Comparison of ENCODE assay signal across 8 cellular contexts in genomic region chr14:61178226-61179060, GRCh38.
DNase-seq lines count a peak whose midpoint lies in the region; ATAC-seq and TF ChIP-seq lines count a peak whose summit lies in the region.

No MANE protein-coding gene starts in this region.

- no peak overlapping the region for H3K4me3 ChIP-seq in esophagus squamous epithelium

- peaks cover 1% of the 10 kb centered on the region for H3K36me3 Mint-ChIP-seq in T-helper 1 cell treated with Interleukin-12 subunit alpha and Interleukin-12 subunit beta and Interleukin-4 antibody, amounts not matched to agents 30 μg/mL and 1 μg/mL, for 36 hours (ENCODE audit: low read depth)

- peaks cover 10% of the 10 kb centered on the region for H3K9me3 Mint-ChIP-seq in T-helper 1 cell treated with Interleukin-12 subunit alpha and Interleukin-12 subunit beta and Interleukin-4 antibody, amounts not matched to agents 30 μg/mL and 1 μg/mL, for 36 hours

- peak overlapping the region; percentile 87 for H3K27ac Mint-ChIP-seq in T-helper 1 cell treated with Interleukin-12 subunit alpha and Interleukin-12 subunit beta and Interleukin-4 antibody, amounts not matched to agents 30 μg/mL and 1 μg/mL, for 36 hours

- no peaks in the 10 kb centered on the region for H3K36me3 ChIP-seq in esophagus squamous epithelium

- peak overlapping the region; percentile 70 for H3K4me3 Mint-ChIP-seq in T-helper 1 cell treated with Interleukin-12 subunit alpha and Interleukin-12 subunit beta and Interleukin-4 antibody, amounts not matched to agents 30 μg/mL and 1 μg/mL, for 36 hours

- no peaks in the 10 kb centered on the region for H3K27me3 Mint-ChIP-seq in T-helper 1 cell treated with Interleukin-12 subunit alpha and Interleukin-12 subunit beta and Interleukin-4 antibody, amounts not matched to agents 30 μg/mL and 1 μg/mL, for 36 hours (ENCODE audit: low read depth)

- no peak for ATAC-seq in HG02970 (IDR thresholded peaks at IDR 0.05; ENCODE audit: low FRiP score, unreplicated experiment)

- no peak for TF ChIP-seq POLR2A in esophagus squamous epithelium (IDR thresholded peaks at IDR 0.05)

- no peak for TF ChIP-seq CTCF in esophagus squamous epithelium (IDR thresholded peaks at IDR 0.05)

- 38 to 50% methylated on average over 5 to 6 of the region's 7 CpGs for WGBS in esophagus squamous epithelium, 2 donors

- H3K9me3 ChIP-seq in esophagus squamous epithelium: no peaks in the 10 kb centered on the region

- intact Hi-C loops in esophagus squamous epithelium (cut with DNase I): no loop called here

- DNase-seq in GM04504 (ENCODE audit: low read depth): peak; percentile 92
- DNase-seq in epithelial cell of prostate (ENCODE audit: low read depth, low spot score): peak; percentile 64
- peak in 3 of 4 experiments; percentile 12 to 62 (median 26) for DNase-seq in stimulated activated CD4-positive, alpha-beta T cell treated with anti-CD3 and anti-CD28 coated beads, Interleukin-1b, Interleukin-23, amount 100 ng/mL, for 24 hours (ENCODE audit: low read depth in 4 of 4, low spot score in 1 of 4)
- no peak for DNase-seq in MV-4-11 (lab: John Stamatoyannopoulos, UW)
- no peak for DNase-seq in esophagus squamous epithelium (lab: John Stamatoyannopoulos, UW)
- no peak for DNase-seq in NOMO-1 treated with DMSO at 0.1 percent for 48 hours (lab: John Stamatoyannopoulos, UW; ENCODE audit: unreplicated experiment)

- peaks cover 4 to 21% (median 6%) of the 10 kb centered on the region in 3 donors for H3K4me1 ChIP-seq in esophagus squamous epithelium

- peaks cover 35% of the 10 kb centered on the region for H3K4me1 Mint-ChIP-seq in T-helper 1 cell treated with Interleukin-12 subunit alpha and Interleukin-12 subunit beta and Interleukin-4 antibody, amounts not matched to agents 30 μg/mL and 1 μg/mL, for 36 hours (ENCODE audit: low read depth)

- H3K27me3 ChIP-seq in esophagus squamous epithelium: no peaks in the 10 kb centered on the region

- H3K27ac ChIP-seq in epithelial cell of prostate: peak overlapping the region; percentile 99
- H3K27ac ChIP-seq in esophagus squamous epithelium: peak overlapping the region in 1 of 4 donors; percentile 41

Comparison
In these comparisons a context has a peak if more than half of its experiments do, and no peak if none do; other contexts are left out.
1. DNase-seq: peak in GM04504 (single experiment), epithelial cell of prostate (single experiment) and stimulated activated CD4-positive, alpha-beta T cell treated with anti-CD3 and anti-CD28 coated beads, Interleukin-1b, Interleukin-23, amount 100 ng/mL, for 24 hours (3 of 4); none in MV-4-11 (single experiment), esophagus squamous epithelium (single experiment) and NOMO-1 treated with DMSO at 0.1 percent for 48 hours (single experiment).